8 cellular contexts compared by ENCODE assay signal in genomic region chr5:72248352-72249032, GRCh38.
A peak's percentile ranks its signal among the peaks of the same experiment; 100 is the strongest.
DNase-seq lines count a peak whose midpoint lies in the region; ATAC-seq and TF ChIP-seq lines count a peak whose summit lies in the region.

No MANE protein-coding gene starts in this region.

- intact Hi-C loops in HCT116 (cut with micrococcal nuclease) (loop anchor here (5.0 kb wide), 2 partner anchors 111 to 466 kb away; no protein-coding TSS in a partner anchor), adrenal gland (cut with DNase I) (no loop called here), Calu3 (cut with micrococcal nuclease; ENCODE audit: unreplicated experiment) (loop anchor here (5.0 kb wide), 1 partner anchor 111 kb away; no protein-coding TSS in a partner anchor)

- 37 to 52% (median 44%) methylated on average over 3 of the region's 3 CpGs for WGBS in adrenal gland, 4 donors
- whole genome bisulfite sequencing in hepatocyte (ENCODE audit: low lambda C conversion rate, missing lambda C conversion rate): 52% methylated on average over 3 of the region's 3 CpGs

- H3K9ac ChIP-seq in HCT116 (ENCODE audit: low read length): peak overlapping the region; percentile 28

- peaks cover 10% of the 10 kb centered on the region; the same call in 1 of the 2 replicates for H4K20me1 ChIP-seq in HCT116 (ENCODE audit: insufficient read depth)
- no peaks in the 10 kb centered on the region for H4K20me1 ChIP-seq in hepatocyte (ENCODE audit: insufficient read depth, poor library complexity, severe bottlenecking)

- DNase-seq in HCT116 (ENCODE audit: low read depth, low spot score) (peak; percentile 71), adrenal gland (peak; percentile 69 to 83 (median 77)), hepatocyte (ENCODE audit: low spot score) (peak; percentile 74), Calu3 (no peak), Kasumi-1 (lab: John Stamatoyannopoulos, UW) (no peak)
- no peak for DNase-seq in stimulated activated CD4-positive, alpha-beta T cell treated with anti-CD3 and anti-CD28 coated beads, Interleukin-2, amount 100 ng/mL, for 48 hours

- H3K36me3 ChIP-seq in HCT116 (ENCODE audit: control insufficient read depth in 1 of 2, insufficient read depth in 2 of 2, low read length in 2 of 2) (no peaks in the 10 kb centered on the region), adrenal gland (replicated peaks in 1 of 2) (no peaks in the 10 kb centered on the region), hepatocyte (replicated peaks; ENCODE audit: insufficient read depth, low read depth) (no peaks in the 10 kb centered on the region)

- no peaks in the 10 kb centered on the region for H3K36me3 Mint-ChIP-seq in Calu3 (ENCODE audit: insufficient read depth, unreplicated experiment)

- H3K79me2 ChIP-seq in HCT116 (ENCODE audit: insufficient read depth, low read length) (peaks cover 51% of the 10 kb centered on the region), hepatocyte (peaks cover 1% of the 10 kb centered on the region)

- CTCF ChIA-PET in HCT116 (lab: Charles Lee): interaction anchor here (0.7 to 1.9 kb wide), 5 partner anchors 17 to 465 kb away, joined by 3 to 5 read pairs (median 3); no protein-coding TSS in a partner anchor
- CTCF ChIA-PET in Calu3 (lab: Charles Lee): interaction anchor here (0.6 to 1.4 kb wide), 10 partner anchors 11 to 1056 kb away, joined by 3 to 12 read pairs (median 4); no protein-coding TSS in a partner anchor

- H3K9me2 ChIP-seq in HCT116 (ENCODE audit: insufficient read depth) (no peaks in the 10 kb centered on the region), hepatocyte (replicated peaks; ENCODE audit: insufficient read depth) (no peaks in the 10 kb centered on the region)

- TF ChIP-seq RAD21 in HCT116 (IDR thresholded peaks at IDR 0.05; ENCODE audit: low read depth): no peak

- H3K27ac Mint-ChIP-seq in Calu3 (ENCODE audit: unreplicated experiment): no peak overlapping the region

- ATAC-seq in HCT116: peak; percentile 64
- ATAC-seq in GM21576 (IDR thresholded peaks at IDR 0.05; ENCODE audit: unreplicated experiment): no peak

- peaks cover 8% of the 10 kb centered on the region for H3K4me1 Mint-ChIP-seq in Calu3 (ENCODE audit: low read depth, unreplicated experiment)

- RAD21 ChIA-PET in HCT116 (lab: Charles Lee; ENCODE audit: low non-redundant PET in 1 of 2, low total read pairs in 2 of 2, uncharacterized antibody in 2 of 2, unreplicated experiment in 2 of 2): interaction anchor here (0.6 to 1.3 kb wide), 4 partner anchors 14 to 569 kb away, joined by 3 to 5 read pairs (median 4); no protein-coding TSS in a partner anchor

- peak overlapping the region; percentile 67 for H3K4me2 ChIP-seq in HCT116 (ENCODE audit: low read length)
- H3K4me2 ChIP-seq in hepatocyte: peak overlapping the region; percentile 3

- POLR2A ChIA-PET in HCT116 (lab: Charles Lee): interaction anchor here (0.6 to 1.8 kb wide), 5 partner anchors 10 to 316 kb away, joined by 3 to 7 read pairs (median 3); partner anchors contain the start of genes MRPS27 and PTCD2

- BruUV-seq in HCT116 (replicated peaks; lab: Mats Ljungman, UMichigan): no TSS peak
- BruUV-seq in Calu3 (replicated peaks; lab: Mats Ljungman, UMichigan): no TSS peak

- H3K4me3 ChIP-seq in HCT116 (replicated peaks in 1 of 2; ENCODE audit: low read depth in 1 of 2, low read length in 2 of 2) (peak overlapping the region in 1 of 2 experiments; percentile 22; a peak in 1 of 4 replicates), adrenal gland (no peak overlapping the region), hepatocyte (no peak overlapping the region)

- TF ChIP-seq POLR2A in HCT116 (IDR thresholded peaks at IDR 0.05; ENCODE audit: borderline replicate concordance, extremely low read depth, insufficient read depth, insufficient read length) (no peak), adrenal gland (IDR thresholded peaks at IDR 0.05) (no peak)

- no peaks in the 10 kb centered on the region for H3K27me3 Mint-ChIP-seq in Calu3 (ENCODE audit: unreplicated experiment)

- H3K9me3 ChIP-seq in HCT116 (ENCODE audit: control insufficient read depth in 1 of 2, insufficient read depth in 1 of 2, low read depth in 1 of 2, low read length in 2 of 2) (no peaks in the 10 kb centered on the region), adrenal gland (replicated peaks in 1 of 3) (no peaks in the 10 kb centered on the region), hepatocyte (ENCODE audit: low read depth) (no peaks in the 10 kb centered on the region)

- H3K27me3 ChIP-seq in HCT116 (ENCODE audit: insufficient read depth, low read length) (no peaks in the 10 kb centered on the region), adrenal gland (no peaks in the 10 kb centered on the region), hepatocyte (no peaks in the 10 kb centered on the region)

- H3K27ac ChIP-seq in HCT116 (ENCODE audit: low read depth, low read length): peak overlapping the region; percentile 71
- peak overlapping the region; percentile 27 to 57 (median 40) for H3K27ac ChIP-seq in adrenal gland
- H3K27ac ChIP-seq in hepatocyte: peak overlapping the region; percentile 36
- peak overlapping the region; percentile 51 for H3K27ac ChIP-seq in temporal lobe (ENCODE audit: low read depth, low read length)

- H3K4me3 Mint-ChIP-seq in Calu3 (ENCODE audit: low read depth, unreplicated experiment): no peak overlapping the region

- no peaks in the 10 kb centered on the region for H3K9me3 Mint-ChIP-seq in Calu3 (ENCODE audit: low read depth, unreplicated experiment)

- H2AFZ ChIP-seq in HCT116 (ENCODE audit: low read depth, low read length, poor library complexity, severe bottlenecking): no peak overlapping the region
- no peak overlapping the region for H2AFZ ChIP-seq in hepatocyte

- TF ChIP-seq CTCF in HCT116 (IDR thresholded peaks at IDR 0.05 in 2 of 3, conservative IDR thresholded peaks at IDR 0.05 in 1 of 3; ENCODE audit: borderline replicate concordance in 1 of 3, insufficient read depth in 1 of 3, low read depth in 2 of 3, low read length in 2 of 3): no peak
- no peak for TF ChIP-seq CTCF in adrenal gland (IDR thresholded peaks at IDR 0.05)
- TF ChIP-seq CTCF in hepatocyte (IDR thresholded peaks at IDR 0.05; ENCODE audit: poor library complexity): no peak
- no peak for TF ChIP-seq CTCF in Calu3 (IDR thresholded peaks at IDR 0.05; ENCODE audit: unreplicated experiment)

- H3K4me1 ChIP-seq in HCT116 (ENCODE audit: control insufficient read depth in 1 of 2, insufficient read depth in 2 of 2, low read length in 2 of 2): peaks cover 42 to 55% of the 10 kb centered on the region in 2 experiments
- H3K4me1 ChIP-seq in adrenal gland (replicated peaks in 1 of 2): peaks cover 29 to 47% of the 10 kb centered on the region in 2 donors
- peaks cover 24% of the 10 kb centered on the region for H3K4me1 ChIP-seq in hepatocyte (ENCODE audit: insufficient read depth)

TF ChIP-seq in HCT116, 20 proteins besides CTCF, POLR2A, EP300 and RAD21 (continues in another document):
- no peak for TF ChIP-seq EZH2 (IDR thresholded peaks at IDR 0.05)
- no peak for TF ChIP-seq ZFX (IDR thresholded peaks at IDR 0.05)
- no peak for TF ChIP-seq ZBTB33 (IDR thresholded peaks at IDR 0.05; ENCODE audit: extremely low read depth, insufficient replicate concordance, low read length)
- TF ChIP-seq FOSL1 (IDR thresholded peaks at IDR 0.05; ENCODE audit: low read depth): peak; percentile 80
- TF ChIP-seq SRF (IDR thresholded peaks at IDR 0.05; ENCODE audit: low read depth): no peak
- 0 out of 2 replicates have a peak, but pooled peaks have one; percentile 52 for TF ChIP-seq EGR1 (IDR thresholded peaks at IDR 0.05; ENCODE audit: low read depth)
- no peak for TF ChIP-seq ELF1 (IDR thresholded peaks at IDR 0.05; ENCODE audit: borderline replicate concordance, low read depth)
- 0 out of 2 replicates have a peak, but pooled peaks have one; percentile 41 for TF ChIP-seq CBX3 (IDR thresholded peaks at IDR 0.05; ENCODE audit: low read depth)
- no peak for TF ChIP-seq REST (IDR thresholded peaks at IDR 0.05; ENCODE audit: low read depth)
- no peak for TF ChIP-seq ZNF274 (IDR thresholded peaks at IDR 0.05; ENCODE audit: low read depth, low read length)

Comparison
In these comparisons a context has a peak if more than half of its experiments do, and no peak if none do; other contexts are left out.
1. DNase-seq: peak in HCT116 (single experiment), adrenal gland (7 of 7) and hepatocyte (single experiment); none in Calu3 (single experiment), Kasumi-1 (0 of 2) and stimulated activated CD4-positive, alpha-beta T cell treated with anti-CD3 and anti-CD28 coated beads, Interleukin-2, amount 100 ng/mL, for 48 hours (0 of 2).
2. intact Hi-C loops: an anchor here in HCT116 (5.0 kb wide) and Calu3 (5.0 kb wide); none called in adrenal gland.
3. Peak in every context shown above with its lines, with median percentiles within 50 percentile points of each other: H3K27ac ChIP-seq.